Comparison of ENCODE assay signal across 11 cellular contexts in the genomic region with DNA sequence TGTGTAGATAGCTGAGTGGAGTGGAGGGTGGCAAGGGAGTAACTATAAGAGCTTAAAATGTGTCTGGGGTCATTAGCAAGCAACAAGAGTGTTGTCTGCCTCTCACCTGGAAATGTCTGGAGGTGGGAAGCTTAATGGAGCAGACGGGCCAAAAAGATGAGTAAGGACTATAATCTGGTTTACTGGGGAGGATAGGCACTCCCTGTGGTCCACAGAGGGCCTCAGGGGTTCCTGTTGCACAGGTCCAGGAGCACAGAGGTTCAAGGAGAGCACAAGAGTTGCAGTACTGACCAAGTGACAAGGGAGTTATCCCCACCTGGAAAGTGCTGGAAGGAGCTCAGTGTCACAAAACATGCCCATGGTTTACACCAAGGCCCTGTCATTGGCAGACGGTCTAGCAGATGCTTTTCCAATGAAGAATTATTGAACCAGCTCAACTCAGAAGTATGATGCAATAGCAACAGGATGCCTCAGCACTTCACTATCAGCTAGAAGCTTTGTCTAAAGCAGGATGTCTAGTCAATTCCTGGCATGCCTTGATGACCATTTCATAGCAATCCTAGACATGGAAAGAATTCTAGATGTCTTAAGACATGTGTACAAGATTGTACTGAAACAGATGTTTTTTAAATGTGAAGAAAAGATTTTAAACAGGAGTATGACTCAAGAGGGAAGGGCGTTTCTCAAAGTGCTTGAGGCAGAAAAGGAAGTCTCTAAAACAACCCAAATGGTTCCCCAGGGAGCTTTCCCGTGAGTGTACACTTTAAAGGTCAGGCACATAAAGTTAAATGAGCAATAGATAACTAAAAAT.
DNase-seq lines count a peak whose midpoint lies in the region; ATAC-seq and TF ChIP-seq lines count a peak whose summit lies in the region.
"Had no signal": no experiment of that assay in that cellular context is flagged by ENCODE, and none has a peak within 500 bp of the region (broad histone marks: within the 10 kb centered on the region; RNA-seq: fewer than 3 reads in every experiment).

No MANE protein-coding gene starts in this region.

- H3K4me3 ChIP-seq in choroid plexus epithelial cell (ENCODE audit: low read depth, low read length) (no peak overlapping the region), left lung (no peak overlapping the region)
- H3K4me3 ChIP-seq in CD8-positive, alpha-beta T cell (ENCODE audit: low read depth, low read length), result no peak overlapping the region
- H3K4me3 ChIP-seq: coronary artery had no signal

- no peaks in the 10 kb centered on the region for H3K36me3 ChIP-seq in left lung
- H3K36me3 ChIP-seq in CD8-positive, alpha-beta T cell (ENCODE audit: insufficient read depth, low read length), result no peaks in the 10 kb centered on the region

- intact Hi-C loops in left lung (cut with DNase I), result no loop called here
- intact Hi-C loops in CD8-positive, alpha-beta T cell (cut with DNase I, micrococcal nuclease), result no loop called here

- POLR2A ChIA-PET in CD8-positive, alpha-beta T cell (lab: Charles Lee), result no interaction called here

- TF ChIP-seq CTCF in choroid plexus epithelial cell (conservative IDR thresholded peaks at IDR 0.05; ENCODE audit: low read depth, low read length), result no peak
- TF ChIP-seq CTCF in left lung (IDR thresholded peaks at IDR 0.05), result no peak
- TF ChIP-seq CTCF in CD8-positive, alpha-beta T cell (IDR thresholded peaks at IDR 0.05), result no peak

- ATAC-seq in left lung, result peak; percentile 33
- ATAC-seq in effector memory CD8-positive, alpha-beta T cell (replicated peaks), result no peak
- no peak for ATAC-seq in CD8-positive, alpha-beta T cell

- H3K9me3 Mint-ChIP-seq in effector memory CD8-positive, alpha-beta T cell, result no peaks in the 10 kb centered on the region
- H3K9me3 Mint-ChIP-seq in CD8-positive, alpha-beta T cell, result no peaks in the 10 kb centered on the region

- H3K27ac ChIP-seq in left lung (no peak overlapping the region), substantia nigra (ENCODE audit: low read depth, low read length, poor library complexity, severe bottlenecking) (no peak overlapping the region)
- no peak overlapping the region for H3K27ac ChIP-seq in CD8-positive, alpha-beta T cell (ENCODE audit: low read depth, low read length)

- H3K27me3 Mint-ChIP-seq in effector memory CD8-positive, alpha-beta T cell, result peaks cover 12 to 30% of the 10 kb centered on the region in 2 donors
- H3K27me3 Mint-ChIP-seq in CD8-positive, alpha-beta T cell (ENCODE audit: low read depth), result peaks cover 8% of the 10 kb centered on the region

- H3K4me1 ChIP-seq in left lung, result no peaks in the 10 kb centered on the region
- no peaks in the 10 kb centered on the region for H3K4me1 ChIP-seq in CD8-positive, alpha-beta T cell (ENCODE audit: insufficient read depth, low read length)
- H3K4me1 ChIP-seq: Caco-2 had no signal

- H3K9me3 ChIP-seq in left lung, result no peaks in the 10 kb centered on the region
- H3K9me3 ChIP-seq in CD8-positive, alpha-beta T cell (ENCODE audit: low read length), result no peaks in the 10 kb centered on the region
- H3K9me3 ChIP-seq: Caco-2 had no signal

- H3K4me3 Mint-ChIP-seq in effector memory CD8-positive, alpha-beta T cell, result no peak overlapping the region
- H3K4me3 Mint-ChIP-seq in CD8-positive, alpha-beta T cell, result no peak overlapping the region

- H3K36me3 Mint-ChIP-seq in effector memory CD8-positive, alpha-beta T cell (ENCODE audit: insufficient read depth), result no peaks in the 10 kb centered on the region
- H3K36me3 Mint-ChIP-seq in CD8-positive, alpha-beta T cell, result no peaks in the 10 kb centered on the region

- H3K27me3 ChIP-seq in left lung, result no peaks in the 10 kb centered on the region
- no peaks in the 10 kb centered on the region for H3K27me3 ChIP-seq in CD8-positive, alpha-beta T cell (ENCODE audit: insufficient read depth, low read length)

- no peaks in the 10 kb centered on the region for H3K4me1 Mint-ChIP-seq in effector memory CD8-positive, alpha-beta T cell (ENCODE audit: low read depth in 2 of 2)
- no peaks in the 10 kb centered on the region for H3K4me1 Mint-ChIP-seq in CD8-positive, alpha-beta T cell (ENCODE audit: low read depth)

- no peak overlapping the region for H3K27ac Mint-ChIP-seq in effector memory CD8-positive, alpha-beta T cell
- H3K27ac Mint-ChIP-seq in CD8-positive, alpha-beta T cell, result no peak overlapping the region

- DNase-seq in AG08396 (ENCODE audit: low spot score) (peak; percentile 83), M059J (ENCODE audit: low read depth) (peak; percentile 64), choroid plexus epithelial cell (ENCODE audit: low read depth) (peak; percentile 97), left lung (no peak), substantia nigra (lab: John Stamatoyannopoulos, UW) (no peak)
- no peak for DNase-seq in effector memory CD8-positive, alpha-beta T cell
- DNase-seq in CD8-positive, alpha-beta T cell, result no peak
- DNase-seq in activated CD4-positive, CD25-positive, alpha-beta regulatory T cell treated with anti-CD3 and anti-CD28 coated beads, Interleukin-2, amount 50 U/mL, for 72 hours, result no peak
- DNase-seq: Caco-2, KBM-7 had no signal

- CTCF ChIA-PET in CD8-positive, alpha-beta T cell (lab: Charles Lee), result no interaction called here

Comparison
In these comparisons a context has a peak if more than half of its experiments do, and no peak if none do; other contexts are left out.
1. DNase-seq: peak in AG08396 (single experiment), M059J (single experiment) and choroid plexus epithelial cell (single experiment); none in left lung (0 of 2), effector memory CD8-positive, alpha-beta T cell (0 of 3), CD8-positive, alpha-beta T cell (0 of 7), substantia nigra (0 of 49) and activated CD4-positive, CD25-positive, alpha-beta regulatory T cell treated with anti-CD3 and anti-CD28 coated beads, Interleukin-2, amount 50 U/mL, for 72 hours (single experiment).